Comparison of ENCODE assay signal across 8 cellular contexts in the genomic region with DNA sequence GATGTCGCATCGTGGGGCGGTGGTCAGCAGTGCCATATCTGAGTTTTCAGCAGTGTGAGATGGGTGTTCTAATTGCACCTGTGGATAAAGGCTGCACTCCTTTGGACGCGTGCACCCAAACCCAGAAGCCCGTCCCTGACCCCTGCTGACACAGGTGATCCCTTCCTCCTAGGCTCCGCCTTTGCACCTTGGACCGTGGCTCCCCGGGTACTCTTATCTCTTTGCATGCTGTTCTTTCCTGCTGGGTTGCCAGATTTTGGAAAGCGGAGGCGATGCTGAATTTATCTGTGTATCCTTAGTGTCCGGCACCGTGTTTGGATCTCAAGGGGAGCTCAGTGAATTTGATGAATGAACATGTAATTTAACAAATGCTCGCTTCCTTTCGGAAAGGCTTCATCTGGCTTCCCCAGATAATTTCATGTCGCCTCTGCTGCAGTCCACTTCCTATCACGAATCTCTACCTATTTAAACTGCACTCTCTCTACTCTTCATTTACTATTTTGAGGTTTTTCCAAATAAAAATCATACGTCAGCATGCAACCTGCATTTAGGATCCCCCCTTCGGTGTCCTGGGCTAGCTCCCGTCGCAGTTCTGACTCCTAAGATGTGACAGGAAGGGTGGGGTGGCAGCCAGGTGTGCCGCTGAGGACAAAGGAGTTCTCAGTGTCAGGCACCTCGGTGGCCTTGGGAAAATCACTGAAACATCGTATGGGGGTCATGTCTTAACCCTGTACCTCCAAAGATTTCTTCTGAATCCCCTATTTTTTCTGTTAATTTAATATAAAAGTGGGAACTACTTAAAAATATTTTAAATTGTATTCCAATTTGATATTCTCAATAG. TPM values are rescaled to one million over a fixed set of nuclear protein-coding genes. Genes with fewer than 3 reads are reported as not detected.
DNase-seq lines count a peak whose midpoint lies in the region; ATAC-seq lines count a peak whose summit lies in the region.

No MANE protein-coding gene starts in this region.

- peaks cover 2% of the 10 kb centered on the region for H3K36me3 Mint-ChIP-seq in T-helper 1 cell treated with Interleukin-12 subunit alpha and Interleukin-12 subunit beta and Interleukin-4 antibody, amounts not matched to agents 30 μg/mL and 1 μg/mL, for 36 hours (ENCODE audit: low read depth)
- no peaks in the 10 kb centered on the region for H3K36me3 Mint-ChIP-seq in naive B cell

- H3K4me3 Mint-ChIP-seq in T-helper 1 cell treated with Interleukin-12 subunit alpha and Interleukin-12 subunit beta and Interleukin-4 antibody, amounts not matched to agents 30 μg/mL and 1 μg/mL, for 36 hours, result peak overlapping the region; percentile 88
- peak overlapping the region; percentile 87 to 96 (median 91) for H3K4me3 Mint-ChIP-seq in naive B cell

- peaks cover 24% of the 10 kb centered on the region for H3K4me1 Mint-ChIP-seq in T-helper 1 cell treated with Interleukin-12 subunit alpha and Interleukin-12 subunit beta and Interleukin-4 antibody, amounts not matched to agents 30 μg/mL and 1 μg/mL, for 36 hours (ENCODE audit: low read depth)
- H3K4me1 Mint-ChIP-seq in naive B cell, result peaks cover 8 to 22% (median 17%) of the 10 kb centered on the region in 3 donors

- H3K27me3 Mint-ChIP-seq in T-helper 1 cell treated with Interleukin-12 subunit alpha and Interleukin-12 subunit beta and Interleukin-4 antibody, amounts not matched to agents 30 μg/mL and 1 μg/mL, for 36 hours (ENCODE audit: low read depth), result peaks cover 47% of the 10 kb centered on the region
- peaks cover 49 to 64% (median 57%) of the 10 kb centered on the region in 3 donors for H3K27me3 Mint-ChIP-seq in naive B cell

- no peaks in the 10 kb centered on the region for H3K9me3 Mint-ChIP-seq in T-helper 1 cell treated with Interleukin-12 subunit alpha and Interleukin-12 subunit beta and Interleukin-4 antibody, amounts not matched to agents 30 μg/mL and 1 μg/mL, for 36 hours
- H3K9me3 Mint-ChIP-seq in naive B cell, result no peaks in the 10 kb centered on the region

- ATAC-seq in HG03280 (IDR thresholded peaks at IDR 0.05; ENCODE audit: unreplicated experiment), result peak; percentile 17
- peak; percentile 13 to 17 for ATAC-seq in naive B cell (ENCODE audit: low read depth in 2 of 2)

- peak overlapping the region; percentile 97 for H3K27ac ChIP-seq in epithelial cell of prostate

- DNase-seq in NCI-H2081 (lab: John Stamatoyannopoulos, UW) (peak; percentile 52 to 74), NCI-H2081 treated with DMSO at 0.1 percent for 48 hours (lab: John Stamatoyannopoulos, UW) (no peak), epithelial cell of prostate (ENCODE audit: low read depth, low spot score) (no peak), naive B cell (no peak), medulla oblongata (ENCODE audit: extremely low spot score) (no peak), EL (no peak)

- peak overlapping the region; percentile 69 for H3K27ac Mint-ChIP-seq in T-helper 1 cell treated with Interleukin-12 subunit alpha and Interleukin-12 subunit beta and Interleukin-4 antibody, amounts not matched to agents 30 μg/mL and 1 μg/mL, for 36 hours
- H3K27ac Mint-ChIP-seq in naive B cell, result peak overlapping the region in 4 of 6 donors; percentile 58 to 84 (median 66)

RNA-seq across cellular contexts. Expression of gene PERP, which starts 0.8 kb away (rescaled TPM):
- under 1 TPM in 3 of 6 donors, not detected in 3; 0.08 to 0.27 (median 0.13) TPM for polyA plus RNA-seq in naive B cell (ENCODE audit: low read depth in 6 of 6)

RNA-seq across cellular contexts. Expression of gene ARFGEF3, which starts 53.8 kb away (rescaled TPM):
- not detected for polyA plus RNA-seq in naive B cell (ENCODE audit: low read depth in 6 of 6)

Comparison
In these comparisons a context has a peak if more than half of its experiments do, and no peak if none do; other contexts are left out.
1. DNase-seq: peak in NCI-H2081 (2 of 2); none in NCI-H2081 treated with DMSO at 0.1 percent for 48 hours (single experiment), epithelial cell of prostate (single experiment), naive B cell (single experiment), medulla oblongata (single experiment) and EL (single experiment).